8 cellular contexts compared by ENCODE assay signal in genomic region chr2:176653856-176654443, GRCh38.
DNase-seq lines count a peak whose midpoint lies in the region; ATAC-seq, FAIRE-seq and TF ChIP-seq lines count a peak whose summit lies in the region.

No MANE protein-coding gene starts in this region.

- peak overlapping the region; percentile 61 for H2AFZ ChIP-seq in neuronal stem cell (ENCODE audit: low read length)

- no peak overlapping the region for H3K9ac ChIP-seq in neuronal stem cell (ENCODE audit: low read depth, low read length, poor library complexity)

- H4K8ac ChIP-seq in neuronal stem cell (ENCODE audit: low read depth, low read length), result no peak overlapping the region

- H3K79me1 ChIP-seq in neuronal stem cell (ENCODE audit: low read depth, low read length), result no peaks in the 10 kb centered on the region

- H2BK15ac ChIP-seq in neuronal stem cell (ENCODE audit: low read length), result no peak overlapping the region

- H2BK120ac ChIP-seq in neuronal stem cell (ENCODE audit: low read depth, low read length), result no peak overlapping the region

- H3K9me3 ChIP-seq in neuronal stem cell (replicated peaks in 1 of 2; ENCODE audit: control insufficient read depth in 2 of 2, insufficient read depth in 1 of 2, low read depth in 1 of 2, low read length in 2 of 2), result no peaks in the 10 kb centered on the region

- H3K18ac ChIP-seq in neuronal stem cell (ENCODE audit: low read length), result no peak overlapping the region

- no CpG with 5 or more reads among the region's 10 CpGs for WGBS in neuronal stem cell (ENCODE audit: extremely low coverage in 2 of 2, insufficient read length in 2 of 2, insufficient replicate concordance in 1 of 2), 2 donors

- H2AK5ac ChIP-seq in neuronal stem cell (ENCODE audit: low read depth, low read length), result no peak overlapping the region

- H3K4me3 ChIP-seq in AG09309 (ENCODE audit: control insufficient read depth, low read depth, low read length), result no peak overlapping the region
- H3K4me3 ChIP-seq in GM12875 (ENCODE audit: low read depth, low read length), result no peak overlapping the region
- H3K4me3 ChIP-seq in neuronal stem cell (ENCODE audit: low read length in 2 of 2), result no peak overlapping the region

- no peaks in the 10 kb centered on the region for H3K36me3 ChIP-seq in neuronal stem cell (replicated peaks in 1 of 2; ENCODE audit: control insufficient read depth in 2 of 2, insufficient read depth in 2 of 2, low read length in 2 of 2)

- H3K4ac ChIP-seq in neuronal stem cell (ENCODE audit: low read length), result no peak overlapping the region

- no peak overlapping the region for H3K27ac ChIP-seq in neuronal stem cell (replicated peaks; ENCODE audit: low read length)

- H2BK12ac ChIP-seq in neuronal stem cell (ENCODE audit: low read length), result no peak overlapping the region

- peak; percentile 92 for ATAC-seq in HG02798 (IDR thresholded peaks at IDR 0.05; ENCODE audit: poor library complexity, unreplicated experiment)

- H3K4me2 ChIP-seq in neuronal stem cell (ENCODE audit: insufficient read depth, low read length, poor library complexity, severe bottlenecking), result no peak overlapping the region

- no peak overlapping the region for H2BK5ac ChIP-seq in neuronal stem cell (ENCODE audit: low read length)

- peak; percentile 81 for TF ChIP-seq CTCF in AG09309 (IDR thresholded peaks at IDR 0.05; ENCODE audit: control insufficient read depth, insufficient read depth, low read depth, low read length, missing control alignments)
- peak; percentile 84 for TF ChIP-seq CTCF in GM12875 (IDR thresholded peaks at IDR 0.05; ENCODE audit: borderline replicate concordance, insufficient read depth, low read depth, low read length)

- DNase-seq in AG09309 (ENCODE audit: low read depth) (peak; percentile 27), NCI-H146 treated with DMSO at 0.1 percent for 48 hours (lab: John Stamatoyannopoulos, UW; ENCODE audit: unreplicated experiment) (peak; percentile 40), UCSD-AML1 (lab: John Stamatoyannopoulos, UW; ENCODE audit: unreplicated experiment) (peak; percentile 43), fibroblast of peridontal ligament (ENCODE audit: extremely low read depth) (peak; percentile 45), neuronal stem cell (ENCODE audit: low spot score) (peak; percentile 37), frontal cortex (ENCODE audit: low spot score in 2 of 2) (no peak)

- no peak overlapping the region for H4K91ac ChIP-seq in neuronal stem cell (ENCODE audit: low read depth, low read length, poor library complexity)

- no peak overlapping the region for H3K14ac ChIP-seq in neuronal stem cell (ENCODE audit: low read length)

- no peak for FAIRE-seq in frontal cortex (lab: Jason Lieb, UNC)

- H3K4me1 ChIP-seq in neuronal stem cell (ENCODE audit: control insufficient read depth in 2 of 2, insufficient read depth in 1 of 2, low read depth in 1 of 2, low read length in 2 of 2), result no peaks in the 10 kb centered on the region

- no peak overlapping the region for H3K23ac ChIP-seq in neuronal stem cell (ENCODE audit: low read depth, low read length, poor library complexity)

- peaks cover 0 to 15% (median 0%) of the 10 kb centered on the region in 3 experiments for H3K27me3 ChIP-seq in neuronal stem cell (ENCODE audit: control insufficient read depth in 3 of 3, insufficient read depth in 3 of 3, low read depth in 1 of 3, low read length in 3 of 3)

Comparison
In these comparisons a context has a peak if more than half of its experiments do, and no peak if none do; other contexts are left out.
1. DNase-seq: peak in AG09309 (single experiment), NCI-H146 treated with DMSO at 0.1 percent for 48 hours (single experiment), UCSD-AML1 (single experiment), fibroblast of peridontal ligament (single experiment) and neuronal stem cell (single experiment); none in frontal cortex (0 of 2).